1 cellular context compared by ENCODE assay signal in the genomic region with DNA sequence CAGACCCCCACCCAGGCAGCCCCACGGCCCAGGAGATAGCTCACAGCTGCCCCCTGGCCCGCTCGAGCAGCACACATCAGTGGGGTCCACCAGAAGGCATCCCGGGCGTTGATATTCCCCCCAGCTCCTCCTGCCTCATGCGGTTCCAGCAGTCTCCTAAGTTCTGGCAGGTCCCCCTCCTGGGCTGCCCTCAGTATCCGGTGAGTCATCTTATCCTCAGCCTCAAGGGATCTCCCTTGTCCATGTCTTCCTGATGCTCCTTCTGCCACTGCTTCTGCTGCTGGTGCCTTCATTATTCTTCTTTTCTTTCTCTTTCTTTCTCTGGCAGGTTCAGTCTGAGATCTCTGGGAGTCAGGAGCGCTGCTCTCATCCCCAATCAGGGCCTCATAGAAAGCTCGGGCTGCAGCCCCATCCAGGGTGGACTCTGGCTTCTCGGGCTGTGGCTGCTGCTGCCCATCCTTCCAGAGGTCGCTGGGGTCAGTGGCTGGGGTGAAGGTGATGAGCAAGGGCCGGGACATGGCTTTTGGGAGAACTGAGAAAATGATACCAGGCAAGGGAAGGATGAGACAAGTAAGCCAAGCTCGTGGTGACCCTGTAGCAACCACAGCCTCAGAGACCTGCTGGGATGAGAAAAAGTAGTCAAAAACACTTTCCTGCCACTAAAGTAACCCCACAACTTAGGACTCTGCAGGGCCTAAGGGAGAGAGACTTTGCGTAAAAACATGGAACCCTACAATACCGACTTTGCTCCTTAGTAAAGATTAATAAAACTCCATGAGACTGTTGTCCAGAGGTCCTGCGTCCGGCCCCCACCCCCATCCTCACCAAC.
TF ChIP-seq lines count a peak whose summit lies in the region.

No MANE protein-coding gene starts in this region.

TF ChIP-seq in HCT116, 20 proteins besides CTCF, POLR2A, EP300 and RAD21 (continued from another document):
- TF ChIP-seq TCF7L2 (IDR thresholded peaks at IDR 0.05; ENCODE audit: borderline replicate concordance, extremely low read depth, insufficient read depth, insufficient read length) = no peak
- TF ChIP-seq, protein P1, sequence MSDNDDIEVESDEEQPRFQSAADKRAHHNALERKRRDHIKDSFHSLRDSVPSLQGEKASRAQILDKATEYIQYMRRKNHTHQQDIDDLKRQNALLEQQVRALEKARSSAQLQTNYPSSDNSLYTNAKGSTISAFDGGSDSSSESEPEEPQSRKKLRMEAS (IDR thresholded peaks at IDR 0.05) = no peak
- no peak for TF ChIP-seq ZFX (IDR thresholded peaks at IDR 0.05)
- TF ChIP-seq ELF1 (IDR thresholded peaks at IDR 0.05; ENCODE audit: borderline replicate concordance, low read depth) = no peak
- TF ChIP-seq SIN3A (IDR thresholded peaks at IDR 0.05; ENCODE audit: low read depth) = no peak
- no peak for TF ChIP-seq JUND (IDR thresholded peaks at IDR 0.05)
- TF ChIP-seq, protein P2, sequence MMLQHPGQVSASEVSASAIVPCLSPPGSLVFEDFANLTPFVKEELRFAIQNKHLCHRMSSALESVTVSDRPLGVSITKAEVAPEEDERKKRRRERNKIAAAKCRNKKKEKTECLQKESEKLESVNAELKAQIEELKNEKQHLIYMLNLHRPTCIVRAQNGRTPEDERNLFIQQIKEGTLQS (IDR thresholded peaks at IDR 0.05) = no peak
- no peak for TF ChIP-seq CEBPB (IDR thresholded peaks at IDR 0.05; ENCODE audit: low read depth)
- no peak for TF ChIP-seq EGR1 (IDR thresholded peaks at IDR 0.05; ENCODE audit: low read depth)
- TF ChIP-seq YY1 (IDR thresholded peaks at IDR 0.05; ENCODE audit: extremely low read depth, insufficient replicate concordance, low read depth, low read length) = no peak
- TF ChIP-seq, protein P3, sequence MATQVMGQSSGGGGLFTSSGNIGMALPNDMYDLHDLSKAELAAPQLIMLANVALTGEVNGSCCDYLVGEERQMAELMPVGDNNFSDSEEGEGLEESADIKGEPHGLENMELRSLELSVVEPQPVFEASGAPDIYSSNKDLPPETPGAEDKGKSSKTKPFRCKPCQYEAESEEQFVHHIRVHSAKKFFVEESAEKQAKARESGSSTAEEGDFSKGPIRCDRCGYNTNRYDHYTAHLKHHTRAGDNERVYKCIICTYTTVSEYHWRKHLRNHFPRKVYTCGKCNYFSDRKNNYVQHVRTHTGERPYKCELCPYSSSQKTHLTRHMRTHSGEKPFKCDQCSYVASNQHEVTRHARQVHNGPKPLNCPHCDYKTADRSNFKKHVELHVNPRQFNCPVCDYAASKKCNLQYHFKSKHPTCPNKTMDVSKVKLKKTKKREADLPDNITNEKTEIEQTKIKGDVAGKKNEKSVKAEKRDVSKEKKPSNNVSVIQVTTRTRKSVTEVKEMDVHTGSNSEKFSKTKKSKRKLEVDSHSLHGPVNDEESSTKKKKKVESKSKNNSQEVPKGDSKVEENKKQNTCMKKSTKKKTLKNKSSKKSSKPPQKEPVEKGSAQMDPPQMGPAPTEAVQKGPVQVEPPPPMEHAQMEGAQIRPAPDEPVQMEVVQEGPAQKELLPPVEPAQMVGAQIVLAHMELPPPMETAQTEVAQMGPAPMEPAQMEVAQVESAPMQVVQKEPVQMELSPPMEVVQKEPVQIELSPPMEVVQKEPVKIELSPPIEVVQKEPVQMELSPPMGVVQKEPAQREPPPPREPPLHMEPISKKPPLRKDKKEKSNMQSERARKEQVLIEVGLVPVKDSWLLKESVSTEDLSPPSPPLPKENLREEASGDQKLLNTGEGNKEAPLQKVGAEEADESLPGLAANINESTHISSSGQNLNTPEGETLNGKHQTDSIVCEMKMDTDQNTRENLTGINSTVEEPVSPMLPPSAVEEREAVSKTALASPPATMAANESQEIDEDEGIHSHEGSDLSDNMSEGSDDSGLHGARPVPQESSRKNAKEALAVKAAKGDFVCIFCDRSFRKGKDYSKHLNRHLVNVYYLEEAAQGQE (IDR thresholded peaks at IDR 0.05; ENCODE audit: low read depth) = no peak
- TF ChIP-seq FOSL1 (IDR thresholded peaks at IDR 0.05; ENCODE audit: low read depth) = no peak
